8 cellular contexts compared by ENCODE assay signal in genomic region chr19:57389194-57389729, GRCh38. TPM values are rescaled to one million over a fixed set of nuclear protein-coding genes. Genes with fewer than 3 reads are reported as not detected.
DNase-seq lines count a peak whose midpoint lies in the region; ATAC-seq and TF ChIP-seq lines count a peak whose summit lies in the region.

No MANE protein-coding gene starts in this region.

- H3K4me1 Mint-ChIP-seq in CD8-positive, alpha-beta memory T cell: peaks cover 36 to 56% (median 37%) of the 10 kb centered on the region in 3 donors

- H3K27me3 Mint-ChIP-seq in CD8-positive, alpha-beta memory T cell: peaks cover 0 to 2% of the 10 kb centered on the region in 2 donors

- DNase-seq in CD8-positive, alpha-beta memory T cell: no peak
- DNase-seq in NB4 (ENCODE audit: low read depth) (no peak), neuronal stem cell (ENCODE audit: low spot score) (peak; percentile 8), NCI-H1105 (lab: John Stamatoyannopoulos, UW) (no peak), omental fat pad (ENCODE audit: low spot score) (no peak), erythroblast (lab: John Stamatoyannopoulos, UW) (no peak)
- DNase-seq in effector memory CD4-positive, alpha-beta T cell: no peak

- peaks cover 17% of the 10 kb centered on the region for H3K4me1 ChIP-seq in CD8-positive, alpha-beta memory T cell (ENCODE audit: insufficient read depth, low read length)
- H3K4me1 ChIP-seq in effector memory CD4-positive, alpha-beta T cell (ENCODE audit: control insufficient read depth, insufficient read depth, low read length, poor library complexity, severe bottlenecking): peaks cover 10% of the 10 kb centered on the region
- H3K4me1 ChIP-seq in neuronal stem cell (ENCODE audit: control insufficient read depth in 2 of 2, insufficient read depth in 1 of 2, low read depth in 1 of 2, low read length in 2 of 2): peaks cover 3 to 6% of the 10 kb centered on the region in 2 donors

- H3K23ac ChIP-seq in neuronal stem cell (ENCODE audit: low read depth, low read length, poor library complexity): no peak overlapping the region

- H4K8ac ChIP-seq in neuronal stem cell (ENCODE audit: low read depth, low read length): no peak overlapping the region

- H2AK5ac ChIP-seq in neuronal stem cell (ENCODE audit: low read depth, low read length): no peak overlapping the region

- peak overlapping the region; percentile 45 for H3K4me2 ChIP-seq in neuronal stem cell (ENCODE audit: insufficient read depth, low read length, poor library complexity, severe bottlenecking)

- H2AFZ ChIP-seq in neuronal stem cell (ENCODE audit: low read length): peak overlapping the region; percentile 84

- H2BK15ac ChIP-seq in neuronal stem cell (ENCODE audit: low read length): no peak overlapping the region

- peak overlapping the region; percentile 59 for H3K4me3 ChIP-seq in CD8-positive, alpha-beta memory T cell (ENCODE audit: low read length)
- H3K4me3 ChIP-seq in NB4 (ENCODE audit: low read depth, low read length) (peak overlapping the region; percentile 49), neuronal stem cell (ENCODE audit: low read length in 2 of 2) (peak overlapping the region in 1 of 2 donors; percentile 65)
- peak overlapping the region; percentile 81 for H3K4me3 ChIP-seq in effector memory CD4-positive, alpha-beta T cell (ENCODE audit: insufficient read depth, low read depth, low read length, poor library complexity, severe bottlenecking)

- peaks cover 0 to 34% (median 7%) of the 10 kb centered on the region in 5 donors for H3K9me3 Mint-ChIP-seq in CD8-positive, alpha-beta memory T cell

- peak overlapping the region; percentile 96 to 99 (median 98) for H3K27ac Mint-ChIP-seq in CD8-positive, alpha-beta memory T cell

- H3K4ac ChIP-seq in neuronal stem cell (ENCODE audit: low read length): no peak overlapping the region

- POLR2A ChIA-PET in CD8-positive, alpha-beta memory T cell (lab: Charles Lee): interaction anchor here (0.9 to 1.1 kb wide), 6 partner anchors 27 to 794 kb away, joined by 3 read pairs; partner anchors contain the start of genes ZNF274, ZNF416, ZNF587 and ZNF606

- TF ChIP-seq CTCF in NB4 (IDR thresholded peaks at IDR 0.05; ENCODE audit: low read depth, low read length) (no peak), omental fat pad (IDR thresholded peaks at IDR 0.05) (no peak)

- no peak overlapping the region for H3K9ac ChIP-seq in neuronal stem cell (ENCODE audit: low read depth, low read length, poor library complexity)

- no peak overlapping the region for H3K18ac ChIP-seq in neuronal stem cell (ENCODE audit: low read length)

- no peak for TF ChIP-seq POLR2A in NB4 (IDR thresholded peaks at IDR 0.05; ENCODE audit: extremely low read depth, insufficient read length)
- no peak for TF ChIP-seq POLR2A in erythroblast (IDR thresholded peaks at IDR 0.05; ENCODE audit: low read length)

- peak overlapping the region; percentile 94 to 98 (median 97) for H3K4me3 Mint-ChIP-seq in CD8-positive, alpha-beta memory T cell

- no peak overlapping the region for H4K91ac ChIP-seq in neuronal stem cell (ENCODE audit: low read depth, low read length, poor library complexity)

- peaks cover 3% of the 10 kb centered on the region for H3K79me1 ChIP-seq in neuronal stem cell (ENCODE audit: low read depth, low read length)

- peaks cover 7 to 46% (median 29%) of the 10 kb centered on the region in 3 donors for H3K36me3 Mint-ChIP-seq in CD8-positive, alpha-beta memory T cell

- H3K9me3 ChIP-seq in CD8-positive, alpha-beta memory T cell (ENCODE audit: low read length): no peaks in the 10 kb centered on the region
- H3K9me3 ChIP-seq in effector memory CD4-positive, alpha-beta T cell (ENCODE audit: control insufficient read depth, low read length): no peaks in the 10 kb centered on the region
- H3K9me3 ChIP-seq in neuronal stem cell (replicated peaks in 1 of 2; ENCODE audit: control insufficient read depth in 2 of 2, insufficient read depth in 1 of 2, low read depth in 1 of 2, low read length in 2 of 2): peaks cover 0 to 3% of the 10 kb centered on the region in 2 donors

- H2BK12ac ChIP-seq in neuronal stem cell (ENCODE audit: low read length): no peak overlapping the region

- H3K14ac ChIP-seq in neuronal stem cell (ENCODE audit: low read length): no peak overlapping the region

- no peak overlapping the region for H2BK120ac ChIP-seq in neuronal stem cell (ENCODE audit: low read depth, low read length)

- no peak for ATAC-seq in GM19452 (IDR thresholded peaks at IDR 0.05; ENCODE audit: unreplicated experiment)
- ATAC-seq in omental fat pad (ENCODE audit: low FRiP score): no peak

- no peak overlapping the region for H2BK5ac ChIP-seq in neuronal stem cell (ENCODE audit: low read length)

- no CpG with 5 or more reads among the region's 11 CpGs for WGBS in neuronal stem cell (ENCODE audit: extremely low coverage in 2 of 2, insufficient read length in 2 of 2, insufficient replicate concordance in 1 of 2), 2 donors

- no peaks in the 10 kb centered on the region for H3K36me3 ChIP-seq in CD8-positive, alpha-beta memory T cell (ENCODE audit: insufficient read depth, low read length)
- peaks cover 16% of the 10 kb centered on the region for H3K36me3 ChIP-seq in effector memory CD4-positive, alpha-beta T cell (ENCODE audit: control insufficient read depth, insufficient read depth, low read length)
- H3K36me3 ChIP-seq in neuronal stem cell (replicated peaks in 1 of 2; ENCODE audit: control insufficient read depth in 2 of 2, insufficient read depth in 2 of 2, low read length in 2 of 2): peaks cover 6 to 19% of the 10 kb centered on the region in 2 donors

- peak overlapping the region; percentile 22 for H3K27ac ChIP-seq in CD8-positive, alpha-beta memory T cell (ENCODE audit: low read depth, low read length)
- H3K27ac ChIP-seq in effector memory CD4-positive, alpha-beta T cell (ENCODE audit: insufficient read depth, low read length, poor library complexity, severe bottlenecking): peak overlapping the region; percentile 82
- no peak overlapping the region for H3K27ac ChIP-seq in neuronal stem cell (replicated peaks; ENCODE audit: low read length)

- H3K27me3 ChIP-seq in CD8-positive, alpha-beta memory T cell (ENCODE audit: insufficient read depth, low read length, poor library complexity, severe bottlenecking): no peaks in the 10 kb centered on the region
- no peaks in the 10 kb centered on the region for H3K27me3 ChIP-seq in effector memory CD4-positive, alpha-beta T cell (replicated peaks; ENCODE audit: control insufficient read depth, insufficient read depth, low read length, poor library complexity, severe bottlenecking)
- no peaks in the 10 kb centered on the region for H3K27me3 ChIP-seq in neuronal stem cell (ENCODE audit: control insufficient read depth in 3 of 3, insufficient read depth in 3 of 3, low read depth in 1 of 3, low read length in 3 of 3)

- CTCF ChIA-PET in CD8-positive, alpha-beta memory T cell (lab: Charles Lee): interaction anchor here (0.8 kb wide), 1 partner anchor 16 kb away, joined by 3 read pairs; no protein-coding TSS in a partner anchor

RNA-seq across cellular contexts. Expression of gene ZNF548, which starts 0.4 kb away (rescaled TPM):
- 10 to 100 TPM; 19.2 to 19.5 TPM for total RNA-seq in CD8-positive, alpha-beta memory T cell
- polyA plus RNA-seq in CD8-positive, alpha-beta memory T cell: 19.9 TPM
- polyA plus RNA-seq in neuronal stem cell (2013, experiment 1 of 2): 9.3 TPM
- 9.1 TPM for polyA plus RNA-seq in neuronal stem cell (2013, experiment 2 of 2)
- total RNA-seq in omental fat pad: 10 to 100 TPM; 11.7 to 35.9 (median 22.7) TPM

RNA-seq across cellular contexts. Expression of gene ZNF17, which starts 21.7 kb away (rescaled TPM):
- 10 to 100 TPM; 11.5 to 17.0 TPM for total RNA-seq in CD8-positive, alpha-beta memory T cell
- polyA plus RNA-seq in CD8-positive, alpha-beta memory T cell: 6.5 TPM
- 3.9 TPM for polyA plus RNA-seq in neuronal stem cell (2013, experiment 1 of 2)
- 3.3 TPM for polyA plus RNA-seq in neuronal stem cell (2013, experiment 2 of 2)
- 10 to 100 TPM in 2 of 4 donors, 1 to 10 TPM in 2; 5.8 to 12.5 (median 9.3) TPM for total RNA-seq in omental fat pad

RNA-seq across cellular contexts. Expression of gene TRAPPC2B, which starts 25.9 kb away (rescaled TPM):
- 1 to 10 TPM; 7.0 to 7.7 TPM for total RNA-seq in CD8-positive, alpha-beta memory T cell
- polyA plus RNA-seq in CD8-positive, alpha-beta memory T cell: 22.5 TPM
- polyA plus RNA-seq in neuronal stem cell (2013, experiment 1 of 2): 19.7 TPM
- polyA plus RNA-seq in neuronal stem cell (2013, experiment 2 of 2): 19.5 TPM
- total RNA-seq in omental fat pad: 10 to 100 TPM; 15.3 to 22.9 (median 16.9) TPM

RNA-seq across cellular contexts. Expression of gene ZNF547, which starts 25.9 kb away (rescaled TPM):
- total RNA-seq in CD8-positive, alpha-beta memory T cell: 1 to 10 TPM; 2.2 to 3.3 TPM
- 1.7 TPM for polyA plus RNA-seq in CD8-positive, alpha-beta memory T cell
- polyA plus RNA-seq in neuronal stem cell (2013, experiment 1 of 2): 0.60 TPM
- 0.87 TPM for polyA plus RNA-seq in neuronal stem cell (2013, experiment 2 of 2)
- 1 to 10 TPM; 1.9 to 2.6 (median 2.6) TPM for total RNA-seq in omental fat pad

RNA-seq across cellular contexts. Expression of gene ZNF304, which starts 38.2 kb away (rescaled TPM):
- total RNA-seq in CD8-positive, alpha-beta memory T cell: 10 to 100 TPM in 1 of 2 experiments, 1 to 10 TPM in 1; 9.4 to 10.3 TPM
- polyA plus RNA-seq in CD8-positive, alpha-beta memory T cell: 3.2 TPM
- polyA plus RNA-seq in neuronal stem cell (2013, experiment 1 of 2): 3.4 TPM
- polyA plus RNA-seq in neuronal stem cell (2013, experiment 2 of 2): 3.3 TPM
- total RNA-seq in omental fat pad: 10 to 100 TPM in 1 of 4 donors, 1 to 10 TPM in 3; 4.6 to 11.0 (median 7.3) TPM
